8 cellular contexts compared by ENCODE assay signal in the genomic region with DNA sequence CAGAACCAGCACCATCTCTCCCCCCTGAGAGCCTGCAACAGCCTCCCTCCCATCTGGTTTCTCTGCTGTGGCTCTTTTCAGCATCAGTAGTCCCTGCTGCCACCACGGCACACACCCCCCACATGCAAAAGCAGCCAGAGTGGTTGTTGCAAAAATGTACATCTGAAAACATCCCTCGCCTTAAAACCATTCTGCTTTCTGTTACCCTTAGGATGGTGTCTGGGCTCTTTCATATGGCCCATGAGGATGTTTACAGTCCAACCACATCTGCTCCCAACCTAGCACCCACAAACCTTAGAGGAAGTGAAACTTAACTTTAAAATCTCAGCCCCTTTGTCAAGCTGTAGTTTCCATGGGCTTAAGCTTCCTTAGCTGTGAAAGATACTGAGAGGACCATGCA. TPM values are rescaled to one million over a fixed set of nuclear protein-coding genes. Genes with fewer than 3 reads are reported as not detected.
A peak's percentile ranks its signal among the peaks of the same experiment; 100 is the strongest.
DNase-seq lines count a peak whose midpoint lies in the region; ATAC-seq, FAIRE-seq and TF ChIP-seq lines count a peak whose summit lies in the region.

No MANE protein-coding gene starts in this region.

- H3K27ac ChIP-seq in HUES48 (ENCODE audit: low read depth, low read length) (no peak overlapping the region), astrocyte (ENCODE audit: low read depth, low read length) (no peak overlapping the region)

- H2AFZ ChIP-seq in astrocyte (ENCODE audit: low read depth, low read length): no peak overlapping the region

- peaks cover 6% of the 10 kb centered on the region for H3K27me3 Mint-ChIP-seq in astrocyte (ENCODE audit: low read depth, unreplicated experiment)

- peak overlapping the region; percentile 83 for H3K27ac Mint-ChIP-seq in astrocyte (ENCODE audit: unreplicated experiment)

- no peak overlapping the region; the same call in 1 of the 2 replicates for H3K4me3 ChIP-seq in GM12864 (ENCODE audit: low read depth, low read length)
- peak overlapping the region; percentile 92 for H3K4me3 ChIP-seq in HUES48 (ENCODE audit: low read depth, low read length)
- peak overlapping the region; percentile 92 for H3K4me3 ChIP-seq in astrocyte (ENCODE audit: insufficient read depth, low read depth, low read length)
- no peak overlapping the region for H3K4me3 ChIP-seq in mucosa of descending colon

- peaks cover 33% of the 10 kb centered on the region for H4K20me1 ChIP-seq in astrocyte (ENCODE audit: insufficient read depth, low read length)

- H3K36me3 Mint-ChIP-seq in astrocyte (ENCODE audit: low read depth, unreplicated experiment): peaks cover 6% of the 10 kb centered on the region

- TF ChIP-seq CTCF in GM12864 (IDR thresholded peaks at IDR 0.05; ENCODE audit: low read depth, low read length, missing control alignments) (no peak), astrocyte (IDR thresholded peaks at IDR 0.05; ENCODE audit: insufficient read depth, low read depth, low read length) (no peak), mucosa of descending colon (IDR thresholded peaks at IDR 0.05) (no peak)

- H3K36me3 ChIP-seq in HUES48 (ENCODE audit: control insufficient read depth, insufficient read depth, low read length): no peaks in the 10 kb centered on the region
- H3K36me3 ChIP-seq in astrocyte (ENCODE audit: insufficient read depth, low read length): no peaks in the 10 kb centered on the region
- H3K36me3 ChIP-seq in mucosa of descending colon (ENCODE audit: low read depth): no peaks in the 10 kb centered on the region

- peak overlapping the region; percentile 96 for H3K4me2 ChIP-seq in astrocyte (ENCODE audit: low read length)

- H3K9me3 ChIP-seq in HUES48 (ENCODE audit: control insufficient read depth, insufficient read depth, low read length) (no peaks in the 10 kb centered on the region), astrocyte (ENCODE audit: insufficient read depth, low read depth, low read length) (no peaks in the 10 kb centered on the region), mucosa of descending colon (no peaks in the 10 kb centered on the region)

- H3K27me3 ChIP-seq in HUES48 (ENCODE audit: control insufficient read depth, insufficient read depth, low read length) (no peaks in the 10 kb centered on the region), astrocyte (ENCODE audit: insufficient read depth, low read length) (no peaks in the 10 kb centered on the region)

- H3K79me2 ChIP-seq in astrocyte (ENCODE audit: insufficient read depth, low read length): peaks cover 40% of the 10 kb centered on the region

- peaks cover 13% of the 10 kb centered on the region for H3K4me1 Mint-ChIP-seq in astrocyte (ENCODE audit: low read depth, unreplicated experiment)

- DNase-seq in GM12864 (ENCODE audit: low read depth): peak; percentile 87
- no peak for DNase-seq in astrocyte (ENCODE audit: low read depth)
- no peak for DNase-seq in mucosa of descending colon
- DNase-seq in occipital lobe (lab: John Stamatoyannopoulos, UW): no peak
- no peak for DNase-seq in DMS153 treated with DMSO at 0.1 percent for 48 hours (lab: John Stamatoyannopoulos, UW; ENCODE audit: unreplicated experiment)
- DNase-seq in NCI-H2171 (lab: John Stamatoyannopoulos, UW): no peak

- intact Hi-C loops in mucosa of descending colon (cut with DNase I, micrococcal nuclease): no loop called here

- no peak overlapping the region for H3K9ac ChIP-seq in HUES48 (ENCODE audit: low read depth, low read length)
- peak overlapping the region; percentile 93 for H3K9ac ChIP-seq in astrocyte (ENCODE audit: low read length)

- peaks cover 1% of the 10 kb centered on the region for H3K9me3 Mint-ChIP-seq in astrocyte (ENCODE audit: unreplicated experiment)

- FAIRE-seq in astrocyte (lab: Jason Lieb, UNC): no peak

- H3K4me1 ChIP-seq in HUES48 (ENCODE audit: control insufficient read depth, insufficient read depth, low read length) (no peaks in the 10 kb centered on the region), astrocyte (ENCODE audit: insufficient read depth, low read length) (peaks cover 17% of the 10 kb centered on the region), mucosa of descending colon (ENCODE audit: low read depth) (peaks cover 35% of the 10 kb centered on the region)

- H3K4me3 Mint-ChIP-seq in astrocyte (ENCODE audit: unreplicated experiment): peak overlapping the region; percentile 90

- ATAC-seq in GM21390 (IDR thresholded peaks at IDR 0.05; ENCODE audit: unreplicated experiment) (peak; percentile 81), mucosa of descending colon (peak; percentile 8)

RNA-seq across cellular contexts. Expression of a gene that starts 0.8 kb away (rescaled TPM):
- total RNA-seq in astrocyte: 3.9 and 4.1 TPM in 2 replicates
- total RNA-seq in mucosa of descending colon: 10 to 100 TPM in 1 of 3 donors, 1 to 10 TPM in 2; 6.2 to 11.1 (median 7.2) TPM
- total RNA-seq in occipital lobe: 2.5 TPM

RNA-seq across cellular contexts. Expression of a gene that starts 0.9 kb away (rescaled TPM):
- total RNA-seq in astrocyte (39.5 and 45.6 TPM in 2 replicates), mucosa of descending colon (100 to 1,000 TPM in 1 of 3 donors, 10 to 100 TPM in 2; 93.5 to 122 (median 94.7) TPM), occipital lobe (28.7 TPM)

RNA-seq across cellular contexts. Expression of a gene that starts 45.1 kb away (rescaled TPM):
- total RNA-seq in astrocyte (42.3 and 47.0 TPM in 2 replicates), mucosa of descending colon (10 to 100 TPM; 16.9 to 38.8 (median 21.4) TPM), occipital lobe (5.9 TPM)

RNA-seq across cellular contexts. Expression of a gene that starts 56.5 kb away (rescaled TPM):
- total RNA-seq in astrocyte (38.5 and 40.8 TPM in 2 replicates), mucosa of descending colon (10 to 100 TPM; 33.0 to 46.8 (median 37.5) TPM), occipital lobe (118 TPM)

RNA-seq across cellular contexts. Expression of a gene that starts 56.6 kb away (rescaled TPM):
- total RNA-seq in astrocyte: 0.07 and 0.20 TPM in 2 replicates
- 1 to 10 TPM in 1 of 3 donors, under 1 TPM in 2; 0.23 to 2.1 (median 0.27) TPM for total RNA-seq in mucosa of descending colon
- total RNA-seq in occipital lobe: 0.31 TPM

Comparison
In these comparisons a context has a peak if more than half of its experiments do, and no peak if none do; other contexts are left out.
1. H3K4me3 ChIP-seq: peak in HUES48 (single experiment) and astrocyte (single experiment); none in GM12864 (single experiment) and mucosa of descending colon (single experiment).